15 cellular contexts compared by ENCODE assay signal in the genomic region with DNA sequence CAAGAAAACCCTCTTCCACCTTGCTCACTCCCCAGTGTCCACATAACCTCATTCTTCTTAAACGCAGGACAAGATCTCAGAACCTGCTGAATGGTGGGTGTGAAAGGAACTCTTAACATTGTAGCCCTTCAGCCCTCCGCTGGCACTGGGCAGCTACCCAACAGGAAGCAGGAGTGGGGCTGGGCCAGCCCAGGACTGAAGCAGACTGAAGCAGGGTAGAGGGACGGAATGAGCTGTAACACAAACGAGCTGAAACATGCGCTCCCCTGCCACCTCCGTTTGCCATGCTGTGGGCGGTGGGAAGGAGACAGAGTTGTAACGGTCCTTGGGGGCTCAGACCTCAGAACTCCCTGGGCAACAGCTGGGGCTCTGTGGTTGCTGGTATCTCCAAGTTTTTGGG. TPM values are rescaled to one million over a fixed set of nuclear protein-coding genes. Genes with fewer than 3 reads are reported as not detected.
A peak's percentile ranks its signal among the peaks of the same experiment; 100 is the strongest.
DNase-seq lines count a peak whose midpoint lies in the region; ATAC-seq and TF ChIP-seq lines count a peak whose summit lies in the region.
"Had no signal": no experiment of that assay in that cellular context is flagged by ENCODE, and none has a peak within 500 bp of the region (broad histone marks: within the 10 kb centered on the region; RNA-seq: fewer than 3 reads in every experiment).

No MANE protein-coding gene starts in this region.

- DNase-seq in GM23338 (ENCODE audit: low spot score): no peak
- DNase-seq in WTC11 (ENCODE audit: low spot score): no peak
- peak in 1 of 2 donors; percentile 26 for DNase-seq in foreskin keratinocyte
- no peak for DNase-seq in progenitor cell of endocrine pancreas (ENCODE audit: low spot score, unreplicated experiment)
- DNase-seq in foreskin fibroblast: no peak
- DNase-seq in Caco-2: no peak
- no peak for DNase-seq in activated gamma-delta T cell (lab: John Stamatoyannopoulos, UW)
- DNase-seq: activated CD8-positive, alpha-beta memory T cell treated with anti-CD3 and anti-CD28 coated beads, Interleukin-2, amount 10 ng/mL, durations not matched to agents 7 days and 5 days; gastrocnemius medialis; naive B cell; NCI-H1436; NCI-H446; small intestine had no signal

- H3K27me3 ChIP-seq in GM23338 (ENCODE audit: insufficient read depth): no peaks in the 10 kb centered on the region
- H3K27me3 ChIP-seq in foreskin keratinocyte: no peaks in the 10 kb centered on the region
- H3K27me3 ChIP-seq in Caco-2 (replicated peaks; ENCODE audit: control insufficient read depth, insufficient read depth, low read length): no peaks in the 10 kb centered on the region
- H3K27me3 ChIP-seq: gastrocnemius medialis had no signal

- H3K27ac ChIP-seq in GM23338 (ENCODE audit: low read depth) (no peak overlapping the region), foreskin keratinocyte (no peak overlapping the region)
- H3K27ac ChIP-seq: gastrocnemius medialis, thoracic aorta had no signal

- H3K27ac Mint-ChIP-seq in GM23338: peak overlapping the region; percentile 47
- H3K27ac Mint-ChIP-seq in WTC11: peak overlapping the region; percentile 66; the same call in 1 of the 2 replicates
- peak overlapping the region; percentile 7 for H3K27ac Mint-ChIP-seq in progenitor cell of endocrine pancreas
- H3K27ac Mint-ChIP-seq in Caco-2 (ENCODE audit: unreplicated experiment): no peak overlapping the region
- H3K27ac Mint-ChIP-seq: activated CD8-positive, alpha-beta memory T cell treated with anti-CD3 and anti-CD28 coated beads, Interleukin-2, amount 10 ng/mL, durations not matched to agents 7 days and 5 days had no signal

- H3K27me3 Mint-ChIP-seq in GM23338 (ENCODE audit: insufficient read depth, low read depth, poor library complexity) (peaks cover 2% of the 10 kb centered on the region), WTC11 (ENCODE audit: low read depth) (no peaks in the 10 kb centered on the region), progenitor cell of endocrine pancreas (no peaks in the 10 kb centered on the region), Caco-2 (ENCODE audit: insufficient read depth, unreplicated experiment) (no peaks in the 10 kb centered on the region)
- H3K27me3 Mint-ChIP-seq: activated CD8-positive, alpha-beta memory T cell treated with anti-CD3 and anti-CD28 coated beads, Interleukin-2, amount 10 ng/mL, durations not matched to agents 7 days and 5 days; naive B cell had no signal

- H3K4me3 ChIP-seq in GM23338: no peak overlapping the region
- no peak overlapping the region for H3K4me3 ChIP-seq in foreskin fibroblast (ENCODE audit: low read depth in 1 of 2, low read length in 2 of 2)
- H3K4me3 ChIP-seq in Caco-2 (ENCODE audit: low read depth, low read length): no peak overlapping the region
- H3K4me3 ChIP-seq: gastrocnemius medialis, thoracic aorta had no signal

- H3K4me1 Mint-ChIP-seq in GM23338 (peaks cover 13% of the 10 kb centered on the region; the same call in 2 of the 3 replicates), WTC11 (peaks cover 24% of the 10 kb centered on the region), progenitor cell of endocrine pancreas (ENCODE audit: low read depth) (peaks cover 4% of the 10 kb centered on the region), Caco-2 (ENCODE audit: low read depth, unreplicated experiment) (no peaks in the 10 kb centered on the region)

- H3K36me3 ChIP-seq in GM23338 (ENCODE audit: insufficient read depth): peaks cover 17% of the 10 kb centered on the region
- H3K36me3 ChIP-seq in Caco-2 (ENCODE audit: control insufficient read depth, insufficient read depth, low read length): 0 out of 2 replicates have a peak, but pooled peaks cover 2% of the 10 kb centered on the region

- ATAC-seq in GM23338 (peak; percentile 25; the same call in 2 of the 3 replicates), WTC11 (no peak; the same call in 1 of the 2 replicates), foreskin keratinocyte (peak; percentile 49), HG02798 (IDR thresholded peaks at IDR 0.05; ENCODE audit: poor library complexity, unreplicated experiment) (no peak)
- ATAC-seq: activated CD8-positive, alpha-beta memory T cell treated with anti-CD3 and anti-CD28 coated beads, Interleukin-2, amount 10 ng/mL, durations not matched to agents 7 days and 5 days had no signal

- H3K36me3 Mint-ChIP-seq in GM23338 (ENCODE audit: low read depth) (peaks cover 53% of the 10 kb centered on the region), WTC11 (peaks cover 37% of the 10 kb centered on the region), progenitor cell of endocrine pancreas (ENCODE audit: insufficient read depth) (peaks cover 11% of the 10 kb centered on the region), Caco-2 (ENCODE audit: insufficient read depth, unreplicated experiment) (peaks cover 44% of the 10 kb centered on the region)

- peaks cover 4% of the 10 kb centered on the region; the same call in 2 of the 3 replicates for H3K9me3 Mint-ChIP-seq in GM23338
- H3K9me3 Mint-ChIP-seq in WTC11: 0 out of 2 replicates have a peak, but pooled peaks cover 2% of the 10 kb centered on the region
- peaks cover 1% of the 10 kb centered on the region for H3K9me3 Mint-ChIP-seq in progenitor cell of endocrine pancreas (ENCODE audit: low read depth)
- H3K9me3 Mint-ChIP-seq in Caco-2 (ENCODE audit: unreplicated experiment): peaks cover 6% of the 10 kb centered on the region

- H2AFZ ChIP-seq in GM23338: no peak overlapping the region

- H4K20me1 ChIP-seq in GM23338 (replicated peaks; ENCODE audit: insufficient read depth): peaks cover 18% of the 10 kb centered on the region; the same call in 1 of the 2 replicates

- no peaks in the 10 kb centered on the region for H3F3A ChIP-seq in GM23338 (replicated peaks; ENCODE audit: low read depth)

- CTCF ChIA-PET in WTC11 (lab: Charles Lee): no interaction called here
- CTCF ChIA-PET in Caco-2 (lab: Charles Lee): no interaction called here

- H3K4me2 ChIP-seq in GM23338: no peak overlapping the region

- H3K4me1 ChIP-seq in GM23338 (ENCODE audit: insufficient read depth) (peaks cover 17% of the 10 kb centered on the region), foreskin keratinocyte (peaks cover 5% of the 10 kb centered on the region), Caco-2 (no peaks in the 10 kb centered on the region)

- BruUV-seq in Caco-2 (replicated peaks; lab: Mats Ljungman, UMichigan): no TSS peak

- no peaks in the 10 kb centered on the region for H3K9me3 ChIP-seq in Caco-2
- H3K9me3 ChIP-seq: gastrocnemius medialis, thoracic aorta had no signal

- H3K9me2 ChIP-seq in GM23338 (ENCODE audit: insufficient read depth): no peaks in the 10 kb centered on the region

- intact Hi-C loops in Caco-2 (cut with micrococcal nuclease; ENCODE audit: unreplicated experiment): no loop called here

- POLR2A ChIA-PET in WTC11 (lab: Charles Lee): no interaction called here
- POLR2A ChIA-PET in Caco-2 (lab: Charles Lee): no interaction called here

- H3K4me3 Mint-ChIP-seq in GM23338: no peak overlapping the region
- no peak overlapping the region for H3K4me3 Mint-ChIP-seq in WTC11
- no peak overlapping the region for H3K4me3 Mint-ChIP-seq in progenitor cell of endocrine pancreas (ENCODE audit: low read depth)
- no peak overlapping the region for H3K4me3 Mint-ChIP-seq in Caco-2 (ENCODE audit: unreplicated experiment)
- H3K4me3 Mint-ChIP-seq: activated CD8-positive, alpha-beta memory T cell treated with anti-CD3 and anti-CD28 coated beads, Interleukin-2, amount 10 ng/mL, durations not matched to agents 7 days and 5 days; naive B cell had no signal

- TF ChIP-seq CTCF in GM23338 (conservative IDR thresholded peaks at IDR 0.05; ENCODE audit: low read depth in 2 of 2) (no peak), WTC11 (IDR thresholded peaks at IDR 0.05) (no peak), foreskin keratinocyte (conservative IDR thresholded peaks at IDR 0.05) (no peak), progenitor cell of endocrine pancreas (IDR thresholded peaks at IDR 0.05; ENCODE audit: unreplicated experiment) (no peak), foreskin fibroblast (IDR thresholded peaks at IDR 0.05; ENCODE audit: low read depth, low read length) (no peak), Caco-2 (IDR thresholded peaks at IDR 0.05; ENCODE audit: insufficient read depth in 1 of 2, low read depth in 1 of 2, low read length in 1 of 2, severe bottlenecking in 1 of 2, unreplicated experiment in 1 of 2) (no peak)

- H3K79me2 ChIP-seq in GM23338 (replicated peaks; ENCODE audit: insufficient read depth): peaks cover 68% of the 10 kb centered on the region

TF ChIP-seq in GM23338, 12 proteins besides CTCF, POLR2A, EP300 and RAD21 (continues in another document):
- TF ChIP-seq JUNB (IDR thresholded peaks at IDR 0.05; ENCODE audit: unreplicated experiment): no peak
- TF ChIP-seq ZNF331 (CRISPR knock-in tag; IDR thresholded peaks at IDR 0.05; ENCODE audit: low read depth): no peak
- no peak for TF ChIP-seq NANOG (IDR thresholded peaks at IDR 0.05; ENCODE audit: borderline replicate concordance)
- TF ChIP-seq ZNF114 (CRISPR knock-in tag; IDR thresholded peaks at IDR 0.05): no peak
- TF ChIP-seq STAT1 (IDR thresholded peaks at IDR 0.05; ENCODE audit: unreplicated experiment): no peak
- no peak for TF ChIP-seq CREB1 (CRISPR knock-in tag; IDR thresholded peaks at IDR 0.05; ENCODE audit: low read depth)

TF ChIP-seq in WTC11, 78 proteins besides CTCF, POLR2A, EP300 and RAD21:
- no peak for TF ChIP-seq ETV6 (CRISPR knock-in tag; IDR thresholded peaks at IDR 0.05)
- TF ChIP-seq CREB1 (CRISPR knock-in tag; IDR thresholded peaks at IDR 0.05): no peak

RNA-seq across cellular contexts. Expression of gene NPAT, which starts 23.6 kb away (rescaled TPM):
- total RNA-seq in GM23338 (2014; rRNA removed; shearing (Covaris generic)): 23.5 and 25.1 TPM in 2 replicates
- polyA plus RNA-seq in GM23338 (2016; fragmentation: Nextera tagmentation; extraction: Ambion mirVana): 11.8 and 24.2 TPM in 2 replicates
- 14.3 to 17.2 TPM (median 14.4 TPM) in 3 replicates for total RNA-seq in WTC11 (2021)
- 13.8 and 14.8 TPM in 2 replicates for total RNA-seq in foreskin keratinocyte
- polyA plus RNA-seq in foreskin keratinocyte: 2.2 and 2.5 TPM in 2 replicates
- total RNA-seq in progenitor cell of endocrine pancreas: 20.6 and 21.0 TPM in 2 replicates
- total RNA-seq in Caco-2 (2022): 29.5 and 31.1 TPM in 2 replicates

RNA-seq across cellular contexts. Expression of gene ATM, which starts 24.0 kb away (rescaled TPM):
- 44.2 and 59.3 TPM in 2 replicates for total RNA-seq in GM23338 (2014; rRNA removed; shearing (Covaris generic))
- 23.2 and 27.6 TPM in 2 replicates for polyA plus RNA-seq in GM23338 (2016; fragmentation: Nextera tagmentation; extraction: Ambion mirVana)
- total RNA-seq in WTC11 (2021): 49.5 to 56.6 TPM (median 54.7 TPM) in 3 replicates
- total RNA-seq in foreskin keratinocyte: 21.9 and 24.1 TPM in 2 replicates
- 4.9 and 6.5 TPM in 2 replicates for polyA plus RNA-seq in foreskin keratinocyte
- total RNA-seq in progenitor cell of endocrine pancreas: 79.2 and 79.5 TPM in 2 replicates
- 77.1 and 77.9 TPM in 2 replicates for total RNA-seq in Caco-2 (2022)

Comparison
In these comparisons a context has a peak if more than half of its experiments do, and no peak if none do; other contexts are left out.
1. ATAC-seq: peak in GM23338 (single experiment) and foreskin keratinocyte (single experiment); none in WTC11 (single experiment) and HG02798 (single experiment).